ENCODE assay signal across 1 cellular context in genomic region chr11:9750551-9750950, GRCh38.
TF ChIP-seq lines count a peak whose summit lies in the region.

No MANE protein-coding gene starts in this region.

TF ChIP-seq in HCT116, 20 proteins besides CTCF, POLR2A, EP300 and RAD21 (continued from another document):
- TF ChIP-seq REST (IDR thresholded peaks at IDR 0.05; ENCODE audit: low read depth) (no peak), EGR1 (IDR thresholded peaks at IDR 0.05; ENCODE audit: low read depth) (no peak), EZH2 (IDR thresholded peaks at IDR 0.05) (no peak), ZNF274 (IDR thresholded peaks at IDR 0.05; ENCODE audit: low read depth, low read length) (no peak), JUND (IDR thresholded peaks at IDR 0.05) (no peak), MAX (IDR thresholded peaks at IDR 0.05) (no peak), ELF1 (IDR thresholded peaks at IDR 0.05; ENCODE audit: borderline replicate concordance, low read depth) (no peak), SP1 (IDR thresholded peaks at IDR 0.05; ENCODE audit: low read depth) (no peak), ZFX (IDR thresholded peaks at IDR 0.05) (no peak), POLR2AphosphoS5 (IDR thresholded peaks at IDR 0.05; ENCODE audit: low read depth, low read length) (no peak), CEBPB (IDR thresholded peaks at IDR 0.05; ENCODE audit: low read depth) (no peak), EZH2phosphoT487 (IDR thresholded peaks at IDR 0.05; ENCODE audit: borderline replicate concordance) (no peak), SRF (IDR thresholded peaks at IDR 0.05; ENCODE audit: low read depth) (no peak)
TF ChIP-seq in HCT116: peak in this region for 0.
